ENCODE assay signal across 18 cellular contexts in genomic region chr22:46113910-46114517, GRCh38. TPM values are rescaled to one million over a fixed set of nuclear protein-coding genes. Genes with fewer than 3 reads are reported as not detected.
DNase-seq lines count a peak whose midpoint lies in the region; ATAC-seq and TF ChIP-seq lines count a peak whose summit lies in the region.
"Had no signal": no experiment of that assay in that cellular context is flagged by ENCODE, and none has a peak within 500 bp of the region (broad histone marks: within the 10 kb centered on the region; RNA-seq: fewer than 3 reads in every experiment).

No MANE protein-coding gene starts in this region.

- H3K9me2 ChIP-seq in SK-N-SH: no peaks in the 10 kb centered on the region

- H3K4me1 ChIP-seq in SK-N-SH (ENCODE audit: control insufficient read depth in 1 of 2, insufficient read depth in 2 of 2, low read depth in 1 of 2, low read length in 1 of 2): peaks cover 14 to 81% of the 10 kb centered on the region in 2 experiments
- H3K4me1 ChIP-seq in gastroesophageal sphincter: peaks cover 0 to 83% (median 59%) of the 10 kb centered on the region in 3 donors
- H3K4me1 ChIP-seq in sigmoid colon: peaks cover 0 to 84% (median 76%) of the 10 kb centered on the region in 4 donors
- H3K4me1 ChIP-seq in aorta (ENCODE audit: control insufficient read depth in 1 of 2, insufficient read depth in 2 of 2, low read length in 2 of 2): no peaks in the 10 kb centered on the region

- TF ChIP-seq CTCF in SK-N-SH (IDR thresholded peaks at IDR 0.05) (no peak), gastroesophageal sphincter (IDR thresholded peaks at IDR 0.05) (no peak), sigmoid colon (IDR thresholded peaks at IDR 0.05) (no peak)

- no peak overlapping the region for H3K4me3 ChIP-seq in SK-N-SH (ENCODE audit: low read depth in 2 of 2, low read length in 1 of 2)
- H3K4me3 ChIP-seq in gastroesophageal sphincter: no peak overlapping the region
- H3K4me3 ChIP-seq in sigmoid colon: no peak overlapping the region
- H3K4me3 ChIP-seq in aorta (ENCODE audit: low read length in 2 of 2): no peak overlapping the region
- H3K4me3 ChIP-seq: K562, neural progenitor cell had no signal

- H3K27me3 ChIP-seq in SK-N-SH (ENCODE audit: insufficient read depth) (no peaks in the 10 kb centered on the region), gastroesophageal sphincter (no peaks in the 10 kb centered on the region), sigmoid colon (no peaks in the 10 kb centered on the region), aorta (ENCODE audit: control insufficient read depth in 1 of 2, insufficient read depth in 2 of 2, low read length in 1 of 2) (no peaks in the 10 kb centered on the region)
- H3K27me3 ChIP-seq: neural progenitor cell had no signal

- H3K9ac ChIP-seq in SK-N-SH: no peak overlapping the region
- H3K9ac ChIP-seq: neural progenitor cell had no signal

- peaks cover 96% of the 10 kb centered on the region for H3F3A ChIP-seq in SK-N-SH (replicated peaks; ENCODE audit: insufficient read depth)

- no peak overlapping the region for H3K4me2 ChIP-seq in SK-N-SH
- H3K4me2 ChIP-seq: neural progenitor cell had no signal

- no peak overlapping the region for H2AFZ ChIP-seq in SK-N-SH (ENCODE audit: low read depth)
- H2AFZ ChIP-seq: neural progenitor cell had no signal

- intact Hi-C loops in sigmoid colon (cut with DNase I) (loop anchor here (2.0 to 10.0 kb wide), 4 partner anchors 25 to 439 kb away; partner anchors contain the start of gene ATXN10), aorta (cut with DNase I) (loop anchor here in 1 of 2 donors (5.0 kb wide), 1 partner anchor 37 kb away; no protein-coding TSS in a partner anchor)

- WGBS in SK-N-SH (ENCODE audit: low lambda C conversion rate): no CpG with 5 or more reads among the region's 21 CpGs
- no CpG with 5 or more reads among the region's 21 CpGs for WGBS in gastroesophageal sphincter (ENCODE audit: low coverage in 1 of 2), 2 donors
- 71 to 77% methylated on average over 21 of the region's 21 CpGs for WGBS in sigmoid colon, 2 donors
- 25 to 28% methylated on average over 19 to 21 of the region's 21 CpGs for WGBS in aorta, 2 donors

- no peak for TF ChIP-seq EP300 in SK-N-SH (IDR thresholded peaks at IDR 0.05; ENCODE audit: borderline replicate concordance in 1 of 2, low read depth in 1 of 2, low read length in 1 of 2)
- no peak for TF ChIP-seq EP300 in gastroesophageal sphincter (IDR thresholded peaks at IDR 0.05)
- TF ChIP-seq EP300 in sigmoid colon (IDR thresholded peaks at IDR 0.05): no peak

- no peak for TF ChIP-seq POLR2A in gastroesophageal sphincter (IDR thresholded peaks at IDR 0.05)
- TF ChIP-seq POLR2A in sigmoid colon (IDR thresholded peaks at IDR 0.05): no peak

- H3K36me3 ChIP-seq in SK-N-SH (replicated peaks in 1 of 2; ENCODE audit: control insufficient read depth in 1 of 2, insufficient read depth in 2 of 2, low read length in 1 of 2): peaks cover 47 to 75% of the 10 kb centered on the region in 2 experiments
- H3K36me3 ChIP-seq in gastroesophageal sphincter: peaks cover 0 to 49% of the 10 kb centered on the region in 2 donors
- peaks cover 8 to 35% (median 22%) of the 10 kb centered on the region in 4 donors for H3K36me3 ChIP-seq in sigmoid colon
- H3K36me3 ChIP-seq in aorta (ENCODE audit: control insufficient read depth in 1 of 2, insufficient read depth in 2 of 2, low read length in 1 of 2): no peaks in the 10 kb centered on the region
- H3K36me3 ChIP-seq: neural progenitor cell had no signal

- H3K27ac ChIP-seq in SK-N-SH (ENCODE audit: low read depth in 2 of 2, low read length in 1 of 2): peak overlapping the region; percentile 63 to 70
- H3K27ac ChIP-seq in gastroesophageal sphincter: peak overlapping the region; percentile 4 to 97 (median 78)
- H3K27ac ChIP-seq in sigmoid colon: peak overlapping the region; percentile 75 to 92 (median 86)
- peak overlapping the region in 1 of 2 donors; percentile 45 for H3K27ac ChIP-seq in aorta (ENCODE audit: low read depth in 1 of 2, low read length in 2 of 2)
- H3K27ac ChIP-seq: neural progenitor cell had no signal

- peaks cover 99% of the 10 kb centered on the region for H4K20me1 ChIP-seq in SK-N-SH (ENCODE audit: insufficient read depth)

- no peak for DNase-seq in SK-N-SH
- peak; percentile 89 for DNase-seq in sigmoid colon
- DNase-seq in aorta: no peak
- DNase-seq in GF-D8 (lab: John Stamatoyannopoulos, UW): no peak
- DNase-seq: dermis blood vessel endothelial cell; DMS 273 treated with DMSO at 0.1 percent for 48 hours; foreskin melanocyte; left colon; NCI-H1436 treated with DMSO at 0.1 percent for 48 hours; NCI-H69; SHP77 treated with DMSO at 0.1 percent for 48 hours; stimulated activated CD4-positive, alpha-beta T cell treated with anti-CD3 and anti-CD28 coated beads, Interleukin-1b, Interleukin-23, amount 100 ng/mL, for 48 hours had no signal

- H3K9me3 ChIP-seq in SK-N-SH: no peaks in the 10 kb centered on the region
- no peaks in the 10 kb centered on the region for H3K9me3 ChIP-seq in gastroesophageal sphincter
- no peaks in the 10 kb centered on the region for H3K9me3 ChIP-seq in sigmoid colon
- H3K9me3 ChIP-seq in aorta (ENCODE audit: control insufficient read depth, low read length): no peaks in the 10 kb centered on the region

- POLR2A ChIA-PET in SK-N-SH (lab: Yijun Ruan, JAX): interaction anchor here (0.7 to 1.5 kb wide), 4 partner anchors 9 to 116 kb away, joined by 3 to 6 read pairs (median 3); no protein-coding TSS in a partner anchor

- peaks cover 29% of the 10 kb centered on the region; the same call in 1 of the 2 replicates for H3K79me2 ChIP-seq in SK-N-SH (ENCODE audit: insufficient read depth)

- CTCF ChIA-PET in SK-N-SH (lab: Yijun Ruan, JAX): interaction anchor here (0.6 to 7.5 kb wide), 15 partner anchors 8 to 127 kb away, joined by 3 to 107 read pairs (median 4); no protein-coding TSS in a partner anchor

- TF ChIP-seq RAD21 in SK-N-SH (IDR thresholded peaks at IDR 0.05; ENCODE audit: low read length): no peak

- ATAC-seq in SK-N-SH treated with all-trans-retinoic acid at 6 μM for 48 hours (no peak), gastroesophageal sphincter (peak; percentile 24), aorta (ENCODE audit: low FRiP score) (peak; percentile 2), HG02588 (IDR thresholded peaks at IDR 0.05; ENCODE audit: unreplicated experiment) (no peak), GM19395 (IDR thresholded peaks at IDR 0.05; ENCODE audit: unreplicated experiment) (no peak)
- ATAC-seq: K562 had no signal

TF ChIP-seq in SK-N-SH, 30 proteins besides CTCF, POLR2A, EP300 and RAD21 (continues in another document):
- 0 out of 2 replicates have a peak, but pooled peaks have one; percentile 8 for TF ChIP-seq TEAD4 (IDR thresholded peaks at IDR 0.05; ENCODE audit: borderline replicate concordance, insufficient read depth)
- peak; percentile 13; the same call in 1 of the 2 replicates for TF ChIP-seq PBX3 (IDR thresholded peaks at IDR 0.05)
- no peak for TF ChIP-seq RXRA (IDR thresholded peaks at IDR 0.05; ENCODE audit: borderline replicate concordance, low read depth)
- TF ChIP-seq EZH2phosphoT487 (IDR thresholded peaks at IDR 0.05; ENCODE audit: borderline replicate concordance, low read depth): no peak
- no peak for TF ChIP-seq RCOR1 (IDR thresholded peaks at IDR 0.05; ENCODE audit: low read length)
- no peak for TF ChIP-seq RFX5 (IDR thresholded peaks at IDR 0.05; ENCODE audit: low read length)

TF ChIP-seq in SK-N-SH treated with all-trans-retinoic acid at 6 μM for 48 hours, 23 proteins besides CTCF, POLR2A, EP300 and RAD21 (continues in another document):
- TF ChIP-seq TCF4 (CRISPR knock-in tag; IDR thresholded peaks at IDR 0.05; ENCODE audit: borderline replicate concordance): no peak
- no peak for TF ChIP-seq CSRNP3 (CRISPR knock-in tag; IDR thresholded peaks at IDR 0.05)
- TF ChIP-seq ZFP3 (CRISPR knock-in tag; IDR thresholded peaks at IDR 0.05): no peak
- TF ChIP-seq ZFP30 (CRISPR knock-in tag; IDR thresholded peaks at IDR 0.05): no peak
- no peak for TF ChIP-seq ZC3H10 (CRISPR knock-in tag; IDR thresholded peaks at IDR 0.05)
- no peak for TF ChIP-seq ARNTL (CRISPR knock-in tag; IDR thresholded peaks at IDR 0.05; ENCODE audit: borderline replicate concordance, low read depth)
- no peak for TF ChIP-seq RARB (CRISPR knock-in tag; IDR thresholded peaks at IDR 0.05)
- no peak for TF ChIP-seq ZNF565 (CRISPR knock-in tag; conservative IDR thresholded peaks at IDR 0.05; ENCODE audit: low read depth)
- TF ChIP-seq BACH2 (CRISPR knock-in tag; IDR thresholded peaks at IDR 0.05; ENCODE audit: borderline replicate concordance): no peak

RNA-seq across cellular contexts. Expression of gene PPARA, which starts 36.3 kb away (rescaled TPM):
- polyA plus RNA-seq in SK-N-SH (2012; rRNA removed) (4.5 TPM in 2 replicates), sigmoid colon (10 to 100 TPM in 2 of 3 donors, 1 to 10 TPM in 1; 7.8 to 22.7 (median 12.0) TPM), aorta (1 to 10 TPM; 6.9 to 9.8 TPM)
- 4.1 and 4.4 TPM in 2 replicates for polyA plus RNA-seq in SK-N-SH (2012; cell fraction: cytosol; rRNA removed)
- 5.8 and 6.8 TPM in 2 replicates for polyA plus RNA-seq in SK-N-SH (2012; cell fraction: nucleus; rRNA removed)
- total RNA-seq in gastroesophageal sphincter (10 to 100 TPM; 19.5 to 28.5 (median 26.9) TPM), sigmoid colon (10 to 100 TPM; 16.6 to 21.4 (median 20.6) TPM), aorta (10 to 100 TPM; 29.6 to 32.1 TPM)

Comparison
In these comparisons a context has a peak if more than half of its experiments do, and no peak if none do; other contexts are left out.
1. ATAC-seq: peak in gastroesophageal sphincter (single experiment) and aorta (single experiment); none in SK-N-SH treated with all-trans-retinoic acid at 6 μM for 48 hours (single experiment), HG02588 (single experiment) and GM19395 (single experiment).